ENCODE assay signal across 18 cellular contexts in the genomic region with DNA sequence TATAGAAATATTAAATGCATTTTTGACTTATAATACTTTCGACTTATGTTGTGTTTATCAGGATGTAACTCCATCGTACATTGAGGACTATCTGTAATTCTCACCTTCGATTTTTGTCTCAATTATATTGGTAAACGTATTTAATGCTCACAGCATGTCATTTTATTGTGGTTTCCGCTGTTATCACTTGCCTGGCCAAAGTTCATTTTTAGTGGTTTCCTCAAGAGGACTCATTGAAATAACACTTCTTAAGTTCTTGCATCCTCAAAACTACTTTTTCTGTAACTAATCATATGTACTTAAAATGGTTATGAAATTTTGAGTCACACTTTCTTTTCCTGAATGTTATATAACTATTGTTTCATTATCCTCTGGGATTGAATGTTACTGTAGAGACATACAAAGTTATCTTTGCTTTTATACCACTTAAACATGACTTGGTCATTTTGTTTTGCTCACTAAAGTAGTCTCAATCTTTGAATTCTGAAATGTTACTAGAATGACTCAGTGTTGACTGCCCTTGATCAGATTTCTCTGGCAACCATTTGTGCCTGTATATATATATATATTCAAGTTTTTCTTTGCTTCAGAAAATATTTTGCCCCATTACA.
DNase-seq lines count a peak whose midpoint lies in the region; ATAC-seq and TF ChIP-seq lines count a peak whose summit lies in the region.
"Had no signal": no experiment of that assay in that cellular context is flagged by ENCODE, and none has a peak within 500 bp of the region (broad histone marks: within the 10 kb centered on the region; RNA-seq: fewer than 3 reads in every experiment).

No MANE protein-coding gene starts in this region.

- DNase-seq in NOMO-1 (lab: John Stamatoyannopoulos, UW; ENCODE audit: unreplicated experiment in 2 of 2) (peak; percentile 68 to 81), NOMO-1 treated with dmso at 0.1 percent for 144 hours (lab: John Stamatoyannopoulos, UW; ENCODE audit: unreplicated experiment) (peak; percentile 34), hepatocyte (ENCODE audit: low spot score) (no peak), mucosa of descending colon (no peak), progenitor cell of endocrine pancreas (ENCODE audit: low spot score, unreplicated experiment) (no peak), left ventricle myocardium inferior (no peak), NCI-H1092 treated with DMSO at 0.1 percent for 48 hours (lab: John Stamatoyannopoulos, UW) (no peak)
- DNase-seq: ACHN; BE2C; C1 segment of cervical spinal cord; Caco-2; CD4-positive, alpha-beta T cell; DMS153; DMS79; GDM1; HCEC 1CT had no signal

- no peaks in the 10 kb centered on the region for H4K20me1 ChIP-seq in hepatocyte (ENCODE audit: insufficient read depth, poor library complexity, severe bottlenecking)

- H3K9me3 ChIP-seq in hepatocyte (ENCODE audit: low read depth) (no peaks in the 10 kb centered on the region), mucosa of descending colon (no peaks in the 10 kb centered on the region), left ventricle myocardium inferior (replicated peaks) (peaks cover 5% of the 10 kb centered on the region)
- H3K9me3 ChIP-seq: BE2C had no signal

- no peaks in the 10 kb centered on the region for H3K4me1 Mint-ChIP-seq in progenitor cell of endocrine pancreas (ENCODE audit: low read depth)
- H3K4me1 Mint-ChIP-seq: GM23338 had no signal

- H3K27ac ChIP-seq in hepatocyte (peak overlapping the region; percentile 0), left ventricle myocardium inferior (replicated peaks) (no peak overlapping the region)
- H3K27ac ChIP-seq: HL-60 had no signal

- H3K27me3 Mint-ChIP-seq in progenitor cell of endocrine pancreas: peaks cover 2% of the 10 kb centered on the region
- H3K27me3 Mint-ChIP-seq: CD4-positive, alpha-beta T cell had no signal

- ATAC-seq in mucosa of descending colon: peak; percentile 69
- ATAC-seq: GM23338 had no signal

- H3K36me3 Mint-ChIP-seq in progenitor cell of endocrine pancreas (ENCODE audit: insufficient read depth): peaks cover 1% of the 10 kb centered on the region

- H3K27me3 ChIP-seq in hepatocyte: no peaks in the 10 kb centered on the region
- H3K27me3 ChIP-seq in left ventricle myocardium inferior (ENCODE audit: low read depth): peaks cover 4% of the 10 kb centered on the region
- H3K27me3 ChIP-seq: BE2C had no signal

- no peaks in the 10 kb centered on the region for H3K79me2 ChIP-seq in hepatocyte

- no peak overlapping the region for H3K27ac Mint-ChIP-seq in progenitor cell of endocrine pancreas
- H3K27ac Mint-ChIP-seq: CD4-positive, alpha-beta T cell; GM23338 had no signal

- TF ChIP-seq CTCF in hepatocyte (IDR thresholded peaks at IDR 0.05; ENCODE audit: poor library complexity) (no peak), mucosa of descending colon (IDR thresholded peaks at IDR 0.05) (no peak), progenitor cell of endocrine pancreas (IDR thresholded peaks at IDR 0.05; ENCODE audit: unreplicated experiment) (no peak), left ventricle myocardium inferior (IDR thresholded peaks at IDR 0.05; ENCODE audit: borderline replicate concordance) (no peak)

- no peak overlapping the region for H3K4me3 Mint-ChIP-seq in progenitor cell of endocrine pancreas (ENCODE audit: low read depth)
- H3K4me3 Mint-ChIP-seq: CD4-positive, alpha-beta T cell; GM23338 had no signal

- H3K36me3 ChIP-seq in hepatocyte (replicated peaks; ENCODE audit: insufficient read depth, low read depth): no peaks in the 10 kb centered on the region
- no peaks in the 10 kb centered on the region for H3K36me3 ChIP-seq in mucosa of descending colon (ENCODE audit: low read depth)
- H3K36me3 ChIP-seq in left ventricle myocardium inferior: no peaks in the 10 kb centered on the region
- H3K36me3 ChIP-seq: BE2C had no signal

- H3K9me3 Mint-ChIP-seq in progenitor cell of endocrine pancreas (ENCODE audit: low read depth): peaks cover 14% of the 10 kb centered on the region

- H3K4me3 ChIP-seq in hepatocyte (no peak overlapping the region), mucosa of descending colon (no peak overlapping the region), left ventricle myocardium inferior (no peak overlapping the region)
- H3K4me3 ChIP-seq: GM23338 had no signal

- H3K4me1 ChIP-seq in hepatocyte (ENCODE audit: insufficient read depth) (no peaks in the 10 kb centered on the region), mucosa of descending colon (ENCODE audit: low read depth) (peaks cover 3% of the 10 kb centered on the region), left ventricle myocardium inferior (no peaks in the 10 kb centered on the region)
- H3K4me1 ChIP-seq: BE2C had no signal

- H3K9me2 ChIP-seq in hepatocyte (replicated peaks; ENCODE audit: insufficient read depth): no peaks in the 10 kb centered on the region

- intact Hi-C loops in mucosa of descending colon (cut with DNase I, micrococcal nuclease) (no loop called here), left ventricle myocardium inferior (cut with micrococcal nuclease) (no loop called here)

- no peak overlapping the region for H3K4me2 ChIP-seq in hepatocyte
- H3K4me2 ChIP-seq: GM23338 had no signal

- 69% methylated on average over 5 of the region's 5 CpGs for WGBS in hepatocyte (ENCODE audit: low lambda C conversion rate, missing lambda C conversion rate)

- no peak overlapping the region for H2AFZ ChIP-seq in hepatocyte
- H2AFZ ChIP-seq: GM23338 had no signal

Comparison
In these comparisons a context has a peak if more than half of its experiments do, and no peak if none do; other contexts are left out.
1. DNase-seq: peak in NOMO-1 (2 of 2) and NOMO-1 treated with dmso at 0.1 percent for 144 hours (single experiment); none in hepatocyte (single experiment), mucosa of descending colon (0 of 3), progenitor cell of endocrine pancreas (single experiment), left ventricle myocardium inferior (single experiment) and NCI-H1092 treated with DMSO at 0.1 percent for 48 hours (single experiment).